ENCODE assay signal across 8 cellular contexts in genomic region chr3:170689218-170689874, GRCh38.
A peak's percentile ranks its signal among the peaks of the same experiment; 100 is the strongest.
DNase-seq lines count a peak whose midpoint lies in the region; ATAC-seq and TF ChIP-seq lines count a peak whose summit lies in the region.

No MANE protein-coding gene starts in this region.

- no peaks in the 10 kb centered on the region for H3K27me3 ChIP-seq in mammary epithelial cell (ENCODE audit: insufficient read depth, low read length)
- H3K27me3 ChIP-seq in mesenchymal stem cell (ENCODE audit: control insufficient read depth in 1 of 2, insufficient read depth in 1 of 2, low read length in 2 of 2), result no peaks in the 10 kb centered on the region
- no peaks in the 10 kb centered on the region for H3K27me3 ChIP-seq in uterus
- H3K27me3 ChIP-seq in neuronal stem cell (ENCODE audit: control insufficient read depth in 3 of 3, insufficient read depth in 3 of 3, low read depth in 1 of 3, low read length in 3 of 3), result no peaks in the 10 kb centered on the region

- H2BK5ac ChIP-seq in mesenchymal stem cell (ENCODE audit: low read depth, low read length, poor library complexity, severe bottlenecking) (peak overlapping the region; percentile 90), neuronal stem cell (ENCODE audit: low read length) (no peak overlapping the region)

- H2BK12ac ChIP-seq in mesenchymal stem cell (ENCODE audit: low read length in 2 of 2) (peak overlapping the region; percentile 18 to 56), neuronal stem cell (ENCODE audit: low read length) (no peak overlapping the region)

- H3K14ac ChIP-seq in mesenchymal stem cell (ENCODE audit: low read length in 2 of 2) (no peak overlapping the region), neuronal stem cell (ENCODE audit: low read length) (no peak overlapping the region)

- H2AFZ ChIP-seq in mammary epithelial cell (ENCODE audit: low read depth, low read length) (peak overlapping the region; percentile 76), mesenchymal stem cell (ENCODE audit: low read depth, low read length) (no peak overlapping the region), neuronal stem cell (ENCODE audit: low read length) (no peak overlapping the region)

- H4K91ac ChIP-seq in mesenchymal stem cell (ENCODE audit: low read length) (peak overlapping the region; percentile 43), neuronal stem cell (ENCODE audit: low read depth, low read length, poor library complexity) (no peak overlapping the region)

- H3K4me2 ChIP-seq in mammary epithelial cell (ENCODE audit: insufficient read depth, low read depth, low read length), result peak overlapping the region; percentile 74
- no peak overlapping the region for H3K4me2 ChIP-seq in mesenchymal stem cell (ENCODE audit: low read length, poor library complexity, severe bottlenecking)
- H3K4me2 ChIP-seq in neuronal stem cell (ENCODE audit: insufficient read depth, low read length, poor library complexity, severe bottlenecking), result no peak overlapping the region

- dilution Hi-C loops in mammary epithelial cell (cut with HindIII; ENCODE audit: low sequenced_read_pairs), result no loop called here

- DNase-seq in COLO668 (lab: John Stamatoyannopoulos, UW; ENCODE audit: unreplicated experiment) (peak; percentile 3), NCI-H187 treated with DMSO at 0.1 percent for 48 hours (lab: John Stamatoyannopoulos, UW) (peak; percentile 36), mammary epithelial cell (peak; percentile 97), mesenchymal stem cell (peak; percentile 79), uterus (no peak), neuronal stem cell (ENCODE audit: low spot score) (no peak)
- DNase-seq in activated CD4-positive, alpha-beta T cell treated with anti-CD3 and anti-CD28 coated beads, Interleukin-2, amount 50 U/mL, for 48 hours, result no peak

- H3K23ac ChIP-seq in mesenchymal stem cell (ENCODE audit: low read length in 2 of 2) (no peak overlapping the region), neuronal stem cell (ENCODE audit: low read depth, low read length, poor library complexity) (no peak overlapping the region)

- ATAC-seq in GM21786 (IDR thresholded peaks at IDR 0.05; ENCODE audit: unreplicated experiment), result no peak

- H2BK120ac ChIP-seq in mesenchymal stem cell (ENCODE audit: low read depth, low read length) (peak overlapping the region; percentile 68), neuronal stem cell (ENCODE audit: low read depth, low read length) (no peak overlapping the region)

- CTCF ChIA-PET in mammary epithelial cell (lab: Charles Lee; ENCODE audit: low non-redundant PET), result interaction anchor here (0.6 to 0.9 kb wide), 2 partner anchors 122 to 275 kb away, joined by 3 to 4 read pairs; no protein-coding TSS in a partner anchor

- 4% methylated on average over 4 of the region's 4 CpGs for WGBS in mammary epithelial cell (ENCODE audit: low coverage, missing lambda C conversion rate)
- WGBS in mesenchymal stem cell, result 72% methylated on average over 4 of the region's 4 CpGs
- no CpG with 5 or more reads among the region's 4 CpGs for WGBS in neuronal stem cell (ENCODE audit: extremely low coverage in 2 of 2, insufficient read length in 2 of 2, insufficient replicate concordance in 1 of 2), 2 donors

- H3K4ac ChIP-seq in mesenchymal stem cell (ENCODE audit: low read depth in 1 of 2, low read length in 2 of 2) (peak overlapping the region; percentile 60 to 73), neuronal stem cell (ENCODE audit: low read length) (no peak overlapping the region)

- H3K27ac ChIP-seq in mammary epithelial cell (ENCODE audit: insufficient read depth, low read depth, low read length), result peak overlapping the region; percentile 92
- peak overlapping the region; percentile 95 for H3K27ac ChIP-seq in mesenchymal stem cell (ENCODE audit: low read length, poor library complexity, severe bottlenecking)
- H3K27ac ChIP-seq in uterus, result no peak overlapping the region
- no peak overlapping the region for H3K27ac ChIP-seq in neuronal stem cell (replicated peaks; ENCODE audit: low read length)

- TF ChIP-seq POLR2A in uterus (IDR thresholded peaks at IDR 0.05), result no peak

- H4K8ac ChIP-seq in mesenchymal stem cell (ENCODE audit: low read length), result peak overlapping the region; percentile 45
- no peak overlapping the region for H4K8ac ChIP-seq in neuronal stem cell (ENCODE audit: low read depth, low read length)

- H2AK5ac ChIP-seq in mesenchymal stem cell (ENCODE audit: low read length, severe bottlenecking) (peak overlapping the region; percentile 96), neuronal stem cell (ENCODE audit: low read depth, low read length) (no peak overlapping the region)

- H3K18ac ChIP-seq in mesenchymal stem cell (ENCODE audit: low read depth in 1 of 2, low read length in 2 of 2), result peak overlapping the region; percentile 57 to 71
- H3K18ac ChIP-seq in neuronal stem cell (ENCODE audit: low read length), result no peak overlapping the region

- intact Hi-C loops in mammary epithelial cell (cut with micrococcal nuclease) (loop anchor here (1.0 to 2.0 kb wide), 4 partner anchors 19 to 120 kb away; no protein-coding TSS in a partner anchor), uterus (cut with DNase I; ENCODE audit: low total_unique reads) (no loop called here)

- H3K4me3 ChIP-seq in mammary epithelial cell (replicated peaks in 1 of 3; ENCODE audit: insufficient read depth in 1 of 3, low read depth in 2 of 3, low read length in 3 of 3) (no peak overlapping the region), mesenchymal stem cell (ENCODE audit: insufficient read depth in 1 of 2, low read depth in 1 of 2, low read length in 2 of 2) (no peak overlapping the region), uterus (no peak overlapping the region), neuronal stem cell (ENCODE audit: low read length in 2 of 2) (no peak overlapping the region)

- peak overlapping the region; percentile 67 for H2BK15ac ChIP-seq in mesenchymal stem cell (ENCODE audit: low read depth, poor library complexity, severe bottlenecking)
- H2BK15ac ChIP-seq in neuronal stem cell (ENCODE audit: low read length), result no peak overlapping the region

- H4K20me1 ChIP-seq in mammary epithelial cell (ENCODE audit: insufficient read depth, low read length), result no peaks in the 10 kb centered on the region

- H3K4me1 ChIP-seq in mammary epithelial cell (ENCODE audit: insufficient read depth, low read length), result peaks cover 36% of the 10 kb centered on the region
- H3K4me1 ChIP-seq in mesenchymal stem cell (ENCODE audit: control insufficient read depth, insufficient read depth, low read depth, low read length), result peaks cover 5% of the 10 kb centered on the region
- no peaks in the 10 kb centered on the region for H3K4me1 ChIP-seq in uterus
- peaks cover 0 to 4% of the 10 kb centered on the region in 2 donors for H3K4me1 ChIP-seq in neuronal stem cell (ENCODE audit: control insufficient read depth in 2 of 2, insufficient read depth in 1 of 2, low read depth in 1 of 2, low read length in 2 of 2)

- H3K36me3 ChIP-seq in mammary epithelial cell (ENCODE audit: insufficient read depth, low read length), result no peaks in the 10 kb centered on the region
- H3K36me3 ChIP-seq in mesenchymal stem cell (ENCODE audit: control insufficient read depth in 1 of 2, insufficient read depth in 2 of 2, low read depth in 1 of 2, low read length in 2 of 2), result peaks cover 0 to 3% of the 10 kb centered on the region in 2 experiments
- no peaks in the 10 kb centered on the region for H3K36me3 ChIP-seq in uterus
- no peaks in the 10 kb centered on the region for H3K36me3 ChIP-seq in neuronal stem cell (replicated peaks in 1 of 2; ENCODE audit: control insufficient read depth in 2 of 2, insufficient read depth in 2 of 2, low read length in 2 of 2)

- no peaks in the 10 kb centered on the region for H3K79me2 ChIP-seq in mammary epithelial cell (ENCODE audit: insufficient read depth, low read length)

- no peaks in the 10 kb centered on the region for H3K79me1 ChIP-seq in mesenchymal stem cell (replicated peaks; ENCODE audit: low read length, poor library complexity, severe bottlenecking)
- no peaks in the 10 kb centered on the region for H3K79me1 ChIP-seq in neuronal stem cell (ENCODE audit: low read depth, low read length)

- TF ChIP-seq CTCF in mammary epithelial cell (conservative IDR thresholded peaks at IDR 0.05 in 1 of 2, IDR thresholded peaks at IDR 0.05 in 1 of 2; ENCODE audit: extremely low read depth in 1 of 2, insufficient read depth in 1 of 2, low read depth in 1 of 2, low read length in 2 of 2), result no peak
- no peak for TF ChIP-seq CTCF in uterus (IDR thresholded peaks at IDR 0.05)

- no TSS peak for BruUV-seq in mammary epithelial cell (replicated peaks; lab: Mats Ljungman, UMichigan)

- in situ Hi-C loops in mammary epithelial cell (cut with MboI; ENCODE audit: low sequenced_read_pairs in 2 of 2), result no loop called here

- H3K9ac ChIP-seq in mammary epithelial cell (ENCODE audit: insufficient read depth, low read length) (peak overlapping the region; percentile 44), mesenchymal stem cell (ENCODE audit: low read length) (peak overlapping the region; percentile 37), neuronal stem cell (ENCODE audit: low read depth, low read length, poor library complexity) (no peak overlapping the region)

- no peaks in the 10 kb centered on the region for H3K9me3 ChIP-seq in mammary epithelial cell (replicated peaks; ENCODE audit: insufficient read depth, low read length)
- H3K9me3 ChIP-seq in mesenchymal stem cell (ENCODE audit: control insufficient read depth, low read length), result no peaks in the 10 kb centered on the region
- no peaks in the 10 kb centered on the region for H3K9me3 ChIP-seq in uterus
- H3K9me3 ChIP-seq in neuronal stem cell (replicated peaks in 1 of 2; ENCODE audit: control insufficient read depth in 2 of 2, insufficient read depth in 1 of 2, low read depth in 1 of 2, low read length in 2 of 2), result no peaks in the 10 kb centered on the region

Comparison
In these comparisons a context has a peak if more than half of its experiments do, and no peak if none do; other contexts are left out.
1. DNase-seq: peak in COLO668 (single experiment), NCI-H187 treated with DMSO at 0.1 percent for 48 hours (single experiment), mammary epithelial cell (single experiment) and mesenchymal stem cell (single experiment); none in activated CD4-positive, alpha-beta T cell treated with anti-CD3 and anti-CD28 coated beads, Interleukin-2, amount 50 U/mL, for 48 hours (0 of 2), uterus (0 of 2) and neuronal stem cell (single experiment).
2. H3K27ac ChIP-seq: peak in mammary epithelial cell (single experiment) and mesenchymal stem cell (single experiment); none in uterus (0 of 2) and neuronal stem cell (single experiment).